Comparison of ENCODE assay signal across 8 cellular contexts in the genomic region with DNA sequence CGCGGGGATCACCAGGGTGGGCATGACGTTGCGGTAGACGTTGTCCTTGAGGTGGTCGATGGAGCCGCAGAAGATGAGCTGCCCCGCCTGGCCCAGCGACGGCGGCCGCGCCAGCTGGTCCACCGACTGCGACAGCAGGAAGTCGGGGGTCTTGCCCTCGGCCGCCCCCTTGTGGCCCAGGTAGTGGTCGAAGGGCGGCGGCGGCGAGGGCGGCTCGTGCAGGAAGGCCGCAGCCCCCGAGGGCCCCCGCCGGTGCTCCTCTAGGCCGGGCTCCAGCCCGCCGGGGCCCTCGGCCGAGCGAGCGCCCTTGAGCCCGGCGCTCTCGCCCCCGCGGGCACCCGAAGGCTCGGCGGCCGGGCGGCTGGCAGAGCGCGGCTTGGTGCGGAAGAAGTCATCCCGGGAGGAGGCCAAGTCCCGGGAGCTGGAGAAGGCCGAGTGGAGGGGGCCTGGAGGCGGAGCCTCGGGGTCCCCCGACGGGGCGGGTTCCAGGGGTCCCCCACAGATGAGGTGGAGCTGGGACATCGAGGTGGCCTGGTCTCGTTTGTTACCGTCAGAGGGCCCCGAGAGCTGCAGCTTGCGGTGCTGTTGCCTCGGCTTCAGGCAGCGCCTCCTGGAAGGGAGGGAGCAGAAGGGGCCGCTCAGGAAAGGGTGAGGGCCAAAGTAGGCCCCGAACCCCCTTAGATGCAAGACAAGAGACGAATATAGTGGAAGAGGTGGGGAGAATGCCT.
DNase-seq lines count a peak whose midpoint lies in the region; ATAC-seq and TF ChIP-seq lines count a peak whose summit lies in the region.

No MANE protein-coding gene starts in this region.

- peak; percentile 51 for DNase-seq in GM19240 (ENCODE audit: insufficient read length, low spot score)
- DNase-seq in activated CD4-positive, alpha-beta T cell treated with anti-CD3 and anti-CD28 coated beads, Interleukin-2, amount 50 U/mL, for 4 hours, result peak; percentile 48
- peak; percentile 71 to 80 for DNase-seq in erythroblast (lab: John Stamatoyannopoulos, UW)
- peak; percentile 22 to 56 for DNase-seq in stimulated activated CD4-positive, alpha-beta T cell treated with anti-CD3 and anti-CD28 coated beads, Interleukin-15, amount 100 ng/mL, for 1 hour (ENCODE audit: low read depth in 1 of 2, low spot score in 1 of 2)
- DNase-seq in HAP-1 (ENCODE audit: low spot score in 2 of 2), result no peak
- no peak for DNase-seq in HCEC 1CT

- peaks cover 20% of the 10 kb centered on the region for H3K36me3 ChIP-seq in HAP-1 (replicated peaks)

- H3K4me3 ChIP-seq in HAP-1, result no peak overlapping the region

- no peaks in the 10 kb centered on the region for H3K4me1 ChIP-seq in HAP-1

- ATAC-seq in GM21367 (IDR thresholded peaks at IDR 0.05; ENCODE audit: unreplicated experiment), result no peak
- no peak for ATAC-seq in GM18520 (IDR thresholded peaks at IDR 0.05; ENCODE audit: unreplicated experiment)

- H3K27me3 ChIP-seq in HAP-1 (ENCODE audit: low read depth), result no peaks in the 10 kb centered on the region

- in situ Hi-C loops in HAP-1 (cut with MboI; ENCODE audit: low sequenced_read_pairs), result no loop called here

- no peaks in the 10 kb centered on the region for H3K9me3 ChIP-seq in HAP-1

- TF ChIP-seq POLR2A in erythroblast (IDR thresholded peaks at IDR 0.05; ENCODE audit: low read length), result no peak

Comparison
In these comparisons a context has a peak if more than half of its experiments do, and no peak if none do; other contexts are left out.
1. DNase-seq: peak in GM19240 (single experiment), activated CD4-positive, alpha-beta T cell treated with anti-CD3 and anti-CD28 coated beads, Interleukin-2, amount 50 U/mL, for 4 hours (2 of 2), erythroblast (2 of 2) and stimulated activated CD4-positive, alpha-beta T cell treated with anti-CD3 and anti-CD28 coated beads, Interleukin-15, amount 100 ng/mL, for 1 hour (2 of 2); none in HAP-1 (0 of 2) and HCEC 1CT (single experiment).